In the genomic region with DNA sequence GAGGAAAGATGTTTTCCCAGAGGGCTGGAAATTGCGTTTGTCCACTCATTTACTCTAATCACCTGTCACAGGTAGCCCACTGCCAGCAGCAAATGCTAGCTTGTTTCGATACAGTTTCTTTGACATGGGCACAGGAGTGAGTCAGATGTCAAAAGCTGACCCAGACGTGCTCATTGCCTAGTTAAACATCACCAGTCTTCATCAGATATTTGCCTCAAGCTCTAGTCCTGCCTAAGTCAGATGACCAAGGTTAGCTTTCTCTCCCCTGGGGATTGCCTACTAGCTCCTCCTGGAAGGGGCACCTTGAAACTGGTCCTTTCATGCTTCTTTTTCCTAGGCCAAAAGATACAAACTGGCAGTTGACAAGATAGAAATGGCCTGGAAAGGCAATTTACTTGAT, we compare ENCODE assay signal across 23 cellular contexts.
"Had no signal": no experiment of that assay in that cellular context is flagged by ENCODE, and none has a peak within 500 bp of the region (broad histone marks: within the 10 kb centered on the region; RNA-seq: fewer than 3 reads in every experiment).

No MANE protein-coding gene starts in this region.

- H3K9me3 ChIP-seq: MG63, SK-N-SH had no signal

- H3K27ac Mint-ChIP-seq: T-cell had no signal

- H3K9me2 ChIP-seq: SK-N-SH had no signal

- H3K27me3 ChIP-seq: MG63 had no signal

- H3K4me2 ChIP-seq: SK-N-SH had no signal

- DNase-seq: IMR-90; Karpas-422; KG1; MG63; NCI-H1092; NCI-H1105 treated with DMSO at 0.1 percent for 48 hours; NCI-H1417 treated with DMSO at 0.1 percent for 48 hours; NCI-H1694; NCI-H187 treated with DMSO at 0.1 percent for 48 hours; NCI-H2029 treated with DMSO at 0.1 percent for 48 hours; NCI-H2171 treated with DMSO at 0.1 percent for 48 hours; NCI-H345; NCI-H446 treated with DMSO at 0.1 percent for 48 hours; NCI-H510A treated with DMSO at 0.1 percent for 48 hours; NCI-H526; NCI-H748 treated with DMSO at 0.1 percent for 48 hours; NK-92 treated with Interleukin-12 subunit alpha and Interleukin-12 subunit beta, amount 100 ng/mL, for 24 hours; PC-3; SHP77; SK-N-SH; SW 1271; T-cell had no signal

- H3K4me3 ChIP-seq: MG63 had no signal

- H3K27me3 Mint-ChIP-seq: T-cell had no signal

- H3K9ac ChIP-seq: SK-N-SH had no signal

- H3K4me3 Mint-ChIP-seq: T-cell had no signal

- H3K9me3 Mint-ChIP-seq: T-cell had no signal

- H3K27ac ChIP-seq: RWPE1 had no signal

- H3K4me1 Mint-ChIP-seq: T-cell had no signal
